ENCODE assay signal across 14 cellular contexts in the genomic region with DNA sequence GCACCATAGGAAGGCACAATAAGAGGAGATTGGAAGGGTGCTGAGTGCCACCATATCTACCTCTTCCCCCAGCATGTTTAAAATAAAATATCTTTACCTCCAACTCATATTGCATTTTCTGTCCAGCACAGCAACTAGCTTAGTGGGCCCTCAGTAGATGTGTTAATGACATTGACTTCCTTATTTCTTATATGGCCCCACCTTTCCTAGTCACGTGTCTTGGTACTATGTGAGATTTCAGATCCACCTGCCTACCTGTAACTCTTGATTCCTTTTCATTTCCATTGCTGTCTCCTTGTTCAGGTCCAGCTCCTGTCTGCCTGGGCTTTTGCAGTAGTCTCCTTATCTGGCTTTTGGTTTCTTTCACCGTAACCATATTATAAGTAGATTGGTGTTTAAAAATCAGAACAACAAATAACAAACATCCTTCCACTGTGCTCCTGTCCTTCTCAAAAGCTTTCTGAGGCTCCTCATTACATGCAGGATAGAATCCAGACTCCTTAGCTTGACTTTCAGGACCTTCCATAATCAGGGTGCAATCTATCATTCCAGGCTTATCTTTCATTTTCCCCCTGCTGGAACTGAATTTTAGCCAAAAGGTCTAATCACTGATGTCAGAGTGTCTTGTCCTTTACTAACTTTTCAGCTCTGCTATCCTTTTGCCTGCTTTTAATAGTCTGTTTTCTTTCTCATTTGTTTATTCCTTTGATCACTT.
DNase-seq lines count a peak whose midpoint lies in the region; ATAC-seq and TF ChIP-seq lines count a peak whose summit lies in the region.
"Had no signal": no experiment of that assay in that cellular context is flagged by ENCODE, and none has a peak within 500 bp of the region (broad histone marks: within the 10 kb centered on the region; RNA-seq: fewer than 3 reads in every experiment).

No MANE protein-coding gene starts in this region.

- DNase-seq in DMS53 (lab: John Stamatoyannopoulos, UW): peak; percentile 38
- DNase-seq in DMS53 treated with DMSO at 0.1 percent for 48 hours (lab: John Stamatoyannopoulos, UW; ENCODE audit: unreplicated experiment): no peak
- no peak for DNase-seq in left lung
- DNase-seq in transverse colon: no peak
- no peak for DNase-seq in NCI-H2171 treated with DMSO at 0.1 percent for 48 hours (lab: John Stamatoyannopoulos, UW)
- DNase-seq in NCI-H1694 (lab: John Stamatoyannopoulos, UW): no peak
- DNase-seq: 8988T; activated CD4-positive, CD25-positive, alpha-beta regulatory T cell treated with anti-CD3 and anti-CD28 coated beads, Interleukin-2, amount 50 U/mL, for 72 hours; NCI-H524; nephron progenitor cell; sigmoid colon had no signal

- peak; percentile 53 for ATAC-seq in SK-N-SH treated with all-trans-retinoic acid at 6 μM for 48 hours
- no peak for ATAC-seq in left lung
- no peak for ATAC-seq in GM19351 (IDR thresholded peaks at IDR 0.05; ENCODE audit: unreplicated experiment)

- intact Hi-C loops in left lung (cut with DNase I): no loop called here
- intact Hi-C loops in transverse colon (cut with DNase I; ENCODE audit: low total_unique reads): no loop called here

- TF ChIP-seq CTCF in left lung (IDR thresholded peaks at IDR 0.05) (no peak), transverse colon (IDR thresholded peaks at IDR 0.05) (no peak)

- H3K4me3 ChIP-seq in left lung: no peak overlapping the region
- no peak overlapping the region for H3K4me3 ChIP-seq in transverse colon
- H3K4me3 ChIP-seq: sigmoid colon had no signal

- 30 to 57% methylated on average over 2 of the region's 2 CpGs for WGBS in transverse colon (ENCODE audit: low coverage in 1 of 2), 2 donors

- H3K4me1 ChIP-seq in left lung (peaks cover 38 to 81% of the 10 kb centered on the region in 2 donors), transverse colon (peaks cover 27 to 77% (median 58%) of the 10 kb centered on the region in 4 donors)

- no peak for TF ChIP-seq EP300 in transverse colon (IDR thresholded peaks at IDR 0.05; ENCODE audit: low read depth)

- H3K27ac ChIP-seq in left lung: peak overlapping the region; percentile 51 to 69
- H3K27ac ChIP-seq in transverse colon: peak overlapping the region; percentile 40 to 63 (median 58)

- H3K9me3 ChIP-seq in left lung (no peaks in the 10 kb centered on the region), transverse colon (no peaks in the 10 kb centered on the region)
- H3K9me3 ChIP-seq: sigmoid colon, thoracic aorta had no signal

- H3K36me3 ChIP-seq in left lung (no peaks in the 10 kb centered on the region), transverse colon (no peaks in the 10 kb centered on the region)
- H3K36me3 ChIP-seq: sigmoid colon, thoracic aorta had no signal

- in situ Hi-C loops in transverse colon (cut with MboI; ENCODE audit: low pct_ligation_motif_present in 1 of 4, low pct_unique_long_range_greater_than_20kb in 1 of 4, low sequenced_read_pairs in 3 of 4): no loop called here

- no peaks in the 10 kb centered on the region for H3K27me3 ChIP-seq in left lung
- no peaks in the 10 kb centered on the region for H3K27me3 ChIP-seq in transverse colon
- H3K27me3 ChIP-seq: sigmoid colon had no signal

- TF ChIP-seq POLR2A in transverse colon (IDR thresholded peaks at IDR 0.05): no peak

TF ChIP-seq in SK-N-SH treated with all-trans-retinoic acid at 6 μM for 48 hours, 23 proteins besides CTCF, POLR2A, EP300 and RAD21:
- peak; percentile 86 for TF ChIP-seq ISL1 (CRISPR knock-in tag; IDR thresholded peaks at IDR 0.05)
- TF ChIP-seq TCF4 (CRISPR knock-in tag; IDR thresholded peaks at IDR 0.05; ENCODE audit: borderline replicate concordance): peak; percentile 19; the same call in 1 of the 2 replicates
- TF ChIP-seq ZFP3 (CRISPR knock-in tag; IDR thresholded peaks at IDR 0.05): no peak
